ENCODE assay signal across 19 cellular contexts in genomic region chr19:41195675-41196497, GRCh38. TPM values are rescaled to one million over a fixed set of nuclear protein-coding genes. Genes with fewer than 3 reads are reported as not detected.
DNase-seq lines count a peak whose midpoint lies in the region; FAIRE-seq and TF ChIP-seq lines count a peak whose summit lies in the region.
"Had no signal": no experiment of that assay in that cellular context is flagged by ENCODE, and none has a peak within 500 bp of the region (broad histone marks: within the 10 kb centered on the region; RNA-seq: fewer than 3 reads in every experiment).

No MANE protein-coding gene starts in this region.

- H3K9me3 ChIP-seq in thymus (ENCODE audit: control insufficient read depth) (no peaks in the 10 kb centered on the region), small intestine (ENCODE audit: control insufficient read depth, low read depth) (no peaks in the 10 kb centered on the region)
- H3K9me3 ChIP-seq: HAP-1 had no signal

- FAIRE-seq in small intestine (lab: Jason Lieb, UNC), result no peak
- FAIRE-seq: GM19239 had no signal

- H3K4me1 ChIP-seq in thymus (ENCODE audit: control insufficient read depth, insufficient read depth, low read length), result no peaks in the 10 kb centered on the region
- peaks cover 0 to 2% of the 10 kb centered on the region in 2 donors for H3K4me1 ChIP-seq in small intestine (ENCODE audit: control insufficient read depth in 2 of 2, insufficient read depth in 1 of 2, low read depth in 1 of 2, low read length in 1 of 2)

- peak overlapping the region; percentile 34 for H3K27ac ChIP-seq in RWPE1
- H3K27ac ChIP-seq in thymus (ENCODE audit: low read depth), result peak overlapping the region; percentile 43
- no peak overlapping the region for H3K27ac ChIP-seq in small intestine (ENCODE audit: low read depth in 1 of 2, low read length in 1 of 2)
- H3K27ac ChIP-seq: dorsolateral prefrontal cortex, SK-N-MC had no signal

- CTCF ChIA-PET in RWPE1 (lab: Yijun Ruan, JAX), result interaction anchor here (0.7 kb wide), 1 partner anchor 67 kb away, joined by 3 read pairs; no protein-coding TSS in a partner anchor

- POLR2A ChIA-PET in RWPE1 (lab: Yijun Ruan, JAX; ENCODE audit: low non-redundant PET), result no interaction called here

- in situ Hi-C loops in GM13977 (cut with MboI; ENCODE audit: low pct_unique_long_range_greater_than_20kb, low sequenced_read_pairs, unreplicated experiment), result no loop called here

- no peaks in the 10 kb centered on the region for H3K36me3 ChIP-seq in thymus (ENCODE audit: control insufficient read depth, insufficient read depth)
- H3K36me3 ChIP-seq in small intestine (ENCODE audit: control insufficient read depth in 2 of 2, insufficient read depth in 2 of 2, low read length in 2 of 2), result peaks cover 2 to 7% of the 10 kb centered on the region in 2 donors
- H3K36me3 ChIP-seq: HAP-1 had no signal

- peak; percentile 74 for DNase-seq in GM13977 (ENCODE audit: low spot score)
- peak; percentile 34 for DNase-seq in RWPE1 (ENCODE audit: low spot score)
- DNase-seq in fibroblast of villous mesenchyme (ENCODE audit: low read depth), result peak; percentile 51
- DNase-seq in COR-L47 (lab: John Stamatoyannopoulos, UW), result no peak
- no peak for DNase-seq in NCI-H1436 treated with DMSO at 0.1 percent for 48 hours (lab: John Stamatoyannopoulos, UW)
- DNase-seq in small intestine, result no peak
- DNase-seq: activated CD4-positive, CD25-positive, alpha-beta regulatory T cell treated with anti-CD3 and anti-CD28 coated beads, Interleukin-2, amount 50 U/mL, for 72 hours; activated T-cell treated with anti-CD3 and anti-CD28 coated beads for 4 hours; amygdala; Calu3; dorsolateral prefrontal cortex; NCI-H1694; NCI-H748 treated with DMSO at 0.1 percent for 48 hours had no signal

- WGBS in thymus, result 89% methylated on average over 10 of the region's 10 CpGs
- 75 to 90% (median 77%) methylated on average over 10 of the region's 10 CpGs for WGBS in small intestine, 3 donors

- no peak for TF ChIP-seq CTCF in GM13977 (IDR thresholded peaks at IDR 0.05; ENCODE audit: extremely low read depth, insufficient read depth, missing control alignments)
- TF ChIP-seq CTCF in RWPE1 (conservative IDR thresholded peaks at IDR 0.05; ENCODE audit: low read depth), result no peak
- TF ChIP-seq CTCF in fibroblast of villous mesenchyme (IDR thresholded peaks at IDR 0.05; ENCODE audit: insufficient read depth, low read depth, low read length), result no peak

- H3K27me3 ChIP-seq in thymus (ENCODE audit: control insufficient read depth, insufficient read depth) (peaks cover 21% of the 10 kb centered on the region), small intestine (ENCODE audit: control insufficient read depth in 2 of 2, insufficient read depth in 2 of 2, low read length in 2 of 2) (no peaks in the 10 kb centered on the region)

- H3K4me3 ChIP-seq in fibroblast of villous mesenchyme (ENCODE audit: low read depth, low read length), result peak overlapping the region; percentile 2
- no peak overlapping the region for H3K4me3 ChIP-seq in thymus (ENCODE audit: low read length)
- H3K4me3 ChIP-seq in small intestine (ENCODE audit: low read depth in 1 of 2, low read length in 2 of 2), result peak overlapping the region in 1 of 2 donors; percentile 80
- H3K4me3 ChIP-seq: dorsolateral prefrontal cortex, HAP-1, SK-N-MC had no signal

RNA-seq across cellular contexts. Expression of gene CYP2S1, which starts 2.9 kb away (rescaled TPM):
- total RNA-seq in fibroblast of villous mesenchyme, result 1.6 and 1.7 TPM in 2 replicates
- polyA plus RNA-seq in thymus, result 4.3 TPM
- 10 to 100 TPM; 33.7 to 76.7 (median 57.0) TPM for polyA plus RNA-seq in small intestine
- total RNA-seq: natural killer cell treated with Interleukin-12 subunit alpha and Interleukin-12 subunit beta and Interleukin-15 and Interleukin-18, amount 100 ng/mL, for 72 hours had no signal
- polyA plus RNA-seq: IgD-negative memory B cell had no signal

RNA-seq across cellular contexts. Expression of gene AXL, which starts 23.1 kb away (rescaled TPM):
- 360 and 363 TPM in 2 replicates for total RNA-seq in fibroblast of villous mesenchyme
- polyA plus RNA-seq in thymus (9.5 TPM), small intestine (10 to 100 TPM in 1 of 3 donors, 1 to 10 TPM in 1, under 1 TPM in 1; 0.67 to 12.0 (median 2.2) TPM)
- total RNA-seq: natural killer cell treated with Interleukin-12 subunit alpha and Interleukin-12 subunit beta and Interleukin-15 and Interleukin-18, amount 100 ng/mL, for 72 hours had no signal

Comparison
In these comparisons a context has a peak if more than half of its experiments do, and no peak if none do; other contexts are left out.
1. DNase-seq: peak in GM13977 (single experiment), RWPE1 (single experiment) and fibroblast of villous mesenchyme (single experiment); none in COR-L47 (single experiment), NCI-H1436 treated with DMSO at 0.1 percent for 48 hours (single experiment) and small intestine (single experiment).
2. H3K27ac ChIP-seq: peak in RWPE1 (single experiment) and thymus (single experiment); none in small intestine (0 of 2).